Comparison of ENCODE assay signal across 13 cellular contexts in genomic region chr2:48715042-48715899, GRCh38. TPM values are rescaled to one million over a fixed set of nuclear protein-coding genes. Genes with fewer than 3 reads are reported as not detected.
A peak's percentile ranks its signal among the peaks of the same experiment; 100 is the strongest.
DNase-seq lines count a peak whose midpoint lies in the region; ATAC-seq and TF ChIP-seq lines count a peak whose summit lies in the region.
"Had no signal": no experiment of that assay in that cellular context is flagged by ENCODE, and none has a peak within 500 bp of the region (broad histone marks: within the 10 kb centered on the region; RNA-seq: fewer than 3 reads in every experiment).

No MANE protein-coding gene starts in this region.

- H3K27ac ChIP-seq in cardiac muscle cell (no peak overlapping the region), PC-3 (ENCODE audit: low read length) (no peak overlapping the region)
- H3K27ac ChIP-seq: right lobe of liver had no signal

- CTCF ChIA-PET in PC-3 (lab: Charles Lee) = no interaction called here

- H3K4me3 ChIP-seq in cardiac muscle cell (no peak overlapping the region), PC-3 (ENCODE audit: low read length) (no peak overlapping the region)
- H3K4me3 ChIP-seq: right lobe of liver had no signal

- no peak overlapping the region for H3K9ac ChIP-seq in PC-3 (ENCODE audit: low read length)

- no peaks in the 10 kb centered on the region for H4K20me1 ChIP-seq in PC-3 (ENCODE audit: low read length)

- POLR2A ChIA-PET in PC-3 (lab: Charles Lee; ENCODE audit: unreplicated experiment) = no interaction called here

- H3K27me3 ChIP-seq in cardiac muscle cell = no peaks in the 10 kb centered on the region
- no peaks in the 10 kb centered on the region for H3K27me3 ChIP-seq in PC-3 (ENCODE audit: low read length)
- H3K27me3 ChIP-seq: right lobe of liver had no signal

- H3K4me2 ChIP-seq in PC-3 (ENCODE audit: low read length) = no peak overlapping the region

- DNase-seq in cardiac muscle cell (ENCODE audit: low read depth in 1 of 2, low spot score in 1 of 2) (peak; percentile 53 to 88), Right ventricle myocardium inferior (ENCODE audit: missing footprints) (no peak), dermis blood vessel endothelial cell (peak; percentile 19), kidney glomerular epithelial cell (lab: John Stamatoyannopoulos, UW) (peak; percentile 39), islet precursor cell (no peak), PC-3 (no peak), activated gamma-delta T cell treated with Interleukin-2 at 50 U/mL for 16 hours (no peak)
- no peak for DNase-seq in effector CD8-positive, alpha-beta T cell (lab: John Stamatoyannopoulos, UW)
- DNase-seq: anterior cingulate cortex, H7, MM.1S, NCI-H82 had no signal

- H3K4me1 ChIP-seq in cardiac muscle cell (ENCODE audit: low read depth) (peaks cover 29% of the 10 kb centered on the region), PC-3 (ENCODE audit: insufficient read depth, low read length) (0 out of 2 replicates have a peak, but pooled peaks cover 4% of the 10 kb centered on the region)
- H3K4me1 ChIP-seq: right lobe of liver had no signal

- H3K9me2 ChIP-seq in PC-3 (replicated peaks; ENCODE audit: low read length) = no peaks in the 10 kb centered on the region

- TF ChIP-seq CTCF in cardiac muscle cell (IDR thresholded peaks at IDR 0.05; ENCODE audit: low read depth, low read length) (no peak), PC-3 (conservative IDR thresholded peaks at IDR 0.05; ENCODE audit: low read depth, low read length) (no peak)

- no peak overlapping the region for H2AFZ ChIP-seq in PC-3 (ENCODE audit: low read length)

- ATAC-seq in Right ventricle myocardium inferior = no peak
- no peak for ATAC-seq in PC-3
- ATAC-seq: right lobe of liver had no signal

- no TSS peak for BruUV-seq in PC-3 (replicated peaks; lab: Mats Ljungman, UMichigan)

- H3K79me2 ChIP-seq in PC-3 (ENCODE audit: low read length) = no peaks in the 10 kb centered on the region

- H3K9me3 ChIP-seq in cardiac muscle cell (ENCODE audit: low read depth) (no peaks in the 10 kb centered on the region), PC-3 (ENCODE audit: low read length) (no peaks in the 10 kb centered on the region)
- H3K9me3 ChIP-seq: right lobe of liver had no signal

- intact Hi-C loops in Right ventricle myocardium inferior (cut with DNase I) (no loop called here), PC-3 (cut with micrococcal nuclease) (no loop called here)

- H3F3A ChIP-seq in PC-3 (ENCODE audit: low read length, unreplicated experiment) = no peaks in the 10 kb centered on the region

- H3K36me3 ChIP-seq in cardiac muscle cell (no peaks in the 10 kb centered on the region), PC-3 (ENCODE audit: low read depth, low read length) (no peaks in the 10 kb centered on the region)
- H3K36me3 ChIP-seq: right lobe of liver had no signal

RNA-seq across cellular contexts. Expression of gene LHCGR, which starts 40.3 kb away (rescaled TPM):
- total RNA-seq in cardiac muscle cell = 0.57 TPM in 1 of 2 replicates, not detected in the other
- 0.51 TPM in 1 of 2 replicates, not detected in the other for polyA plus RNA-seq in cardiac muscle cell
- 0.11 TPM for total RNA-seq in Right ventricle myocardium inferior
- total RNA-seq in dermis blood vessel endothelial cell = not detected in 2 replicates
- not detected in 2 replicates for total RNA-seq in PC-3 (2014; rRNA removed)
- total RNA-seq: H7, right lobe of liver had no signal

Comparison
In these comparisons a context has a peak if more than half of its experiments do, and no peak if none do; other contexts are left out.
1. DNase-seq: peak in cardiac muscle cell (2 of 2), dermis blood vessel endothelial cell (single experiment) and kidney glomerular epithelial cell (single experiment); none in Right ventricle myocardium inferior (single experiment), islet precursor cell (single experiment), effector CD8-positive, alpha-beta T cell (single experiment), PC-3 (single experiment) and activated gamma-delta T cell treated with Interleukin-2 at 50 U/mL for 16 hours (single experiment).